8 cellular contexts compared by ENCODE assay signal in the genomic region with DNA sequence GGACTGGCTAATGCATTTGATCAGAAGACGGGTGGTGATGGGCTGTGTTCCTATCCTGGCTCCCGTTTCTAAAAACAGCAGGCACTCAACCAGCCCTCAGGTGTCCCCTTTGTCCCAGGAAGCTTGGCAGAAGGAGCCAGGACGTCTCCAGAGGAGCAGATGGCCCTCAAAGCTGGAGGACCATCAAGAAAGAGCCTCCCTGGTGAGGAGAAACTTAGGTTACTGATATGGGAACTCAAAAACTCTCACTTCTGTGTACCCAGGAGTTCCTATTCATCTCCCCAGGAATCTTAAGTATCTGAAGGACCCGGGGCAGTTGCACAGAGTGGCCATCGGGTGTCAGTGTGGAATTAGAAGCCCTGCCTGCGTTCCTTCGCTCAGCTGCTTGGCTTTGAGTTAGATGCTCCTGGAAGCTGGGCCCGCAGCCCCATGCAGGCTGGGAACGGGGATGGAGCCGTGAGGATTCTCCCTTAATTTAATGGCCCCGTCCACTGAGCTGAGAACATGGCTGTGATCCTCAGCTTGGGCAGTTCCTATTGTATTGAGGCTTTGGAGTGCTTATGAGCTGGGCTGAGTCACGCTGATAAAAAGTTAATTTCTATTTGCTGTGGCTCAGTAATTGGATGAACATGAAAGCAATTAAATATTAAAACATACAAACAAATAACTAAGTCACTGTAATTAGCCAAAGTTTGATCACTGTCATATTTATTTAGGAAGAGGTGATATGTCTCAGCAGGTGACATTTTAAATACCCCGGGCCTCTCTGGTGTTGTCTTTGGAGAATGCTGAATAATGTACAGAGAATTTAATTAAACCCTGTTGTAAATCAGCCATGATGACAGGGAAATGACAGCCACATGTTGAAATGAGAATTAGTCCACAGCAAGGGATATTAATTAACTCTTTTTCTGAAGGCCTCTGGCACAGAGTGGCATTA.
A peak's percentile ranks its signal among the peaks of the same experiment; 100 is the strongest.
DNase-seq lines count a peak whose midpoint lies in the region; ATAC-seq and TF ChIP-seq lines count a peak whose summit lies in the region.

No MANE protein-coding gene starts in this region.

- DNase-seq in COLO829 (ENCODE audit: low spot score) (peak; percentile 68), HuH-7.5 (ENCODE audit: low spot score) (peak; percentile 70), NOMO-1 treated with dmso at 0.1 percent for 144 hours (lab: John Stamatoyannopoulos, UW; ENCODE audit: unreplicated experiment) (peak; percentile 57), erythroblast (lab: John Stamatoyannopoulos, UW) (peak; percentile 80 to 86), mucosa of gallbladder (ENCODE audit: low spot score) (peak; percentile 80)
- peak; percentile 56 for DNase-seq in activated CD8-positive, alpha-beta memory T cell treated with anti-CD3 and anti-CD28 coated beads, Interleukin-2, amount 50 U/mL, for 4 hours

- H3K27me3 Mint-ChIP-seq in stimulated activated memory B cell treated with anti-CD40 and anti-IgM and Interleukin-4, amounts not matched to agents 10 μg/mL and 1 μg/mL and 100 μg/mL, for 72 hours, result peaks cover 73% of the 10 kb centered on the region

- no peak for TF ChIP-seq POLR2A in erythroblast (IDR thresholded peaks at IDR 0.05; ENCODE audit: low read length)

- H3K36me3 Mint-ChIP-seq in stimulated activated memory B cell treated with anti-CD40 and anti-IgM and Interleukin-4, amounts not matched to agents 10 μg/mL and 1 μg/mL and 100 μg/mL, for 72 hours, result no peaks in the 10 kb centered on the region

- peaks cover 6% of the 10 kb centered on the region for H3K4me1 Mint-ChIP-seq in stimulated activated memory B cell treated with anti-CD40 and anti-IgM and Interleukin-4, amounts not matched to agents 10 μg/mL and 1 μg/mL and 100 μg/mL, for 72 hours

- no peaks in the 10 kb centered on the region for H3K9me3 Mint-ChIP-seq in stimulated activated memory B cell treated with anti-CD40 and anti-IgM and Interleukin-4, amounts not matched to agents 10 μg/mL and 1 μg/mL and 100 μg/mL, for 72 hours

- no peak overlapping the region for H3K27ac Mint-ChIP-seq in stimulated activated memory B cell treated with anti-CD40 and anti-IgM and Interleukin-4, amounts not matched to agents 10 μg/mL and 1 μg/mL and 100 μg/mL, for 72 hours

- H3K4me3 Mint-ChIP-seq in stimulated activated memory B cell treated with anti-CD40 and anti-IgM and Interleukin-4, amounts not matched to agents 10 μg/mL and 1 μg/mL and 100 μg/mL, for 72 hours, result no peak overlapping the region

- peak; percentile 78 for ATAC-seq in stimulated activated memory B cell treated with anti-CD40 and anti-IgM and Interleukin-4, amounts not matched to agents 10 μg/mL and 1 μg/mL and 100 μg/mL, for 72 hours
- no peak for ATAC-seq in HG02798 (IDR thresholded peaks at IDR 0.05; ENCODE audit: poor library complexity, unreplicated experiment)
